In genomic region chr6:8829296-8829695, GRCh38 we compare ENCODE assay signal across 5 cellular contexts.
"Had no signal": no experiment of that assay in that cellular context is flagged by ENCODE, and none has a peak within 500 bp of the region (broad histone marks: within the 10 kb centered on the region; RNA-seq: fewer than 3 reads in every experiment).

No MANE protein-coding gene starts in this region.

- DNase-seq: HCEC 1CT, IMR-90, KG1 had no signal

- H3K27ac Mint-ChIP-seq: GM23338 had no signal

- H3K4me1 Mint-ChIP-seq: GM23338 had no signal

- H3K4me2 ChIP-seq: GM23338 had no signal

- H3K4me3 Mint-ChIP-seq: GM23338 had no signal

- H3K9me3 Mint-ChIP-seq: GM23338 had no signal

- H3K4me3 ChIP-seq: GM23338, K562 had no signal
